In the genomic region with DNA sequence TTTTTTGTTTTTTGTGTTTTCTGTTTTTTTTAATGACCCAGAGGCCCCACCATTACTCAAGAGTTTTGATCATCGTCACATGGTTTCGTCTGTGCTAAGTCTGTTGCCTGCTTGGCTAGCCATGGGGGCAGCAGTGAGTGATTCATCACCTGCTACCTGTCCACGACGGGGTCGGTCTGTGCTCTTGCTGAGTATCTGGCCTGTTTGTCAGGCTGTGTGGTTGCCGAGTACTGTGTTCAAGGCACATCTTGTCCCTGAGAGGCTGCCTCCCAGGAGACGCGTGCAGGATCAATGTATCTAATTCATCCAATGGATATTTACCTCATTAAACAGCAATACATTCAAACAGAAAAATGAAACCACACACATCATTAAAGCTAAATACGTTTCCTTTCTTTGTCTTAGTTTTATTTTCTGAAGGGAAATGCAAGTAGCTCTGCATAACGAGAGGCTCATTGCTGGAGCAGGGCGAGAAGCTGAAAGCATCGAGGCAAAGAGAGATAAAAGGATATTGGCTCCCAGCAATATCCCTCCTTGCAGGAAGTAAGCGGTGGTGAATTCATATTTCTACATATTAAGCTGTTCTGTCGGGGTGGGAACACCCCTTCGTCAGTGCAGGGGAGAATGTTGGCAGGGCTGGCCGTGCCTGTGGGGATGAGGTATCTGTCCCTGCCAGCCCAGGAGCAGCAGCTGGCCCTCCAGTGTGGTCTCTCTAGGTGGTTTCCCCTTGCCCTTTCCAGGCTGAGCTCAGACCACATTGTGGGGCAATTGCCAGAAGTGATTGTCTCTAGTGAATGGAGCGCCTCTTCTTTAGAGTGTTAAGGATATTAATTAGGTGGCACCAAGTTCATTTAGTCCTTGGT, we compare ENCODE assay signal across 2 cellular contexts.
TF ChIP-seq lines count a peak whose summit lies in the region.

No MANE protein-coding gene starts in this region.

TF ChIP-seq in GM23338, 12 proteins besides CTCF, POLR2A, EP300 and RAD21 (continues in another document):
- TF ChIP-seq, protein P1, sequence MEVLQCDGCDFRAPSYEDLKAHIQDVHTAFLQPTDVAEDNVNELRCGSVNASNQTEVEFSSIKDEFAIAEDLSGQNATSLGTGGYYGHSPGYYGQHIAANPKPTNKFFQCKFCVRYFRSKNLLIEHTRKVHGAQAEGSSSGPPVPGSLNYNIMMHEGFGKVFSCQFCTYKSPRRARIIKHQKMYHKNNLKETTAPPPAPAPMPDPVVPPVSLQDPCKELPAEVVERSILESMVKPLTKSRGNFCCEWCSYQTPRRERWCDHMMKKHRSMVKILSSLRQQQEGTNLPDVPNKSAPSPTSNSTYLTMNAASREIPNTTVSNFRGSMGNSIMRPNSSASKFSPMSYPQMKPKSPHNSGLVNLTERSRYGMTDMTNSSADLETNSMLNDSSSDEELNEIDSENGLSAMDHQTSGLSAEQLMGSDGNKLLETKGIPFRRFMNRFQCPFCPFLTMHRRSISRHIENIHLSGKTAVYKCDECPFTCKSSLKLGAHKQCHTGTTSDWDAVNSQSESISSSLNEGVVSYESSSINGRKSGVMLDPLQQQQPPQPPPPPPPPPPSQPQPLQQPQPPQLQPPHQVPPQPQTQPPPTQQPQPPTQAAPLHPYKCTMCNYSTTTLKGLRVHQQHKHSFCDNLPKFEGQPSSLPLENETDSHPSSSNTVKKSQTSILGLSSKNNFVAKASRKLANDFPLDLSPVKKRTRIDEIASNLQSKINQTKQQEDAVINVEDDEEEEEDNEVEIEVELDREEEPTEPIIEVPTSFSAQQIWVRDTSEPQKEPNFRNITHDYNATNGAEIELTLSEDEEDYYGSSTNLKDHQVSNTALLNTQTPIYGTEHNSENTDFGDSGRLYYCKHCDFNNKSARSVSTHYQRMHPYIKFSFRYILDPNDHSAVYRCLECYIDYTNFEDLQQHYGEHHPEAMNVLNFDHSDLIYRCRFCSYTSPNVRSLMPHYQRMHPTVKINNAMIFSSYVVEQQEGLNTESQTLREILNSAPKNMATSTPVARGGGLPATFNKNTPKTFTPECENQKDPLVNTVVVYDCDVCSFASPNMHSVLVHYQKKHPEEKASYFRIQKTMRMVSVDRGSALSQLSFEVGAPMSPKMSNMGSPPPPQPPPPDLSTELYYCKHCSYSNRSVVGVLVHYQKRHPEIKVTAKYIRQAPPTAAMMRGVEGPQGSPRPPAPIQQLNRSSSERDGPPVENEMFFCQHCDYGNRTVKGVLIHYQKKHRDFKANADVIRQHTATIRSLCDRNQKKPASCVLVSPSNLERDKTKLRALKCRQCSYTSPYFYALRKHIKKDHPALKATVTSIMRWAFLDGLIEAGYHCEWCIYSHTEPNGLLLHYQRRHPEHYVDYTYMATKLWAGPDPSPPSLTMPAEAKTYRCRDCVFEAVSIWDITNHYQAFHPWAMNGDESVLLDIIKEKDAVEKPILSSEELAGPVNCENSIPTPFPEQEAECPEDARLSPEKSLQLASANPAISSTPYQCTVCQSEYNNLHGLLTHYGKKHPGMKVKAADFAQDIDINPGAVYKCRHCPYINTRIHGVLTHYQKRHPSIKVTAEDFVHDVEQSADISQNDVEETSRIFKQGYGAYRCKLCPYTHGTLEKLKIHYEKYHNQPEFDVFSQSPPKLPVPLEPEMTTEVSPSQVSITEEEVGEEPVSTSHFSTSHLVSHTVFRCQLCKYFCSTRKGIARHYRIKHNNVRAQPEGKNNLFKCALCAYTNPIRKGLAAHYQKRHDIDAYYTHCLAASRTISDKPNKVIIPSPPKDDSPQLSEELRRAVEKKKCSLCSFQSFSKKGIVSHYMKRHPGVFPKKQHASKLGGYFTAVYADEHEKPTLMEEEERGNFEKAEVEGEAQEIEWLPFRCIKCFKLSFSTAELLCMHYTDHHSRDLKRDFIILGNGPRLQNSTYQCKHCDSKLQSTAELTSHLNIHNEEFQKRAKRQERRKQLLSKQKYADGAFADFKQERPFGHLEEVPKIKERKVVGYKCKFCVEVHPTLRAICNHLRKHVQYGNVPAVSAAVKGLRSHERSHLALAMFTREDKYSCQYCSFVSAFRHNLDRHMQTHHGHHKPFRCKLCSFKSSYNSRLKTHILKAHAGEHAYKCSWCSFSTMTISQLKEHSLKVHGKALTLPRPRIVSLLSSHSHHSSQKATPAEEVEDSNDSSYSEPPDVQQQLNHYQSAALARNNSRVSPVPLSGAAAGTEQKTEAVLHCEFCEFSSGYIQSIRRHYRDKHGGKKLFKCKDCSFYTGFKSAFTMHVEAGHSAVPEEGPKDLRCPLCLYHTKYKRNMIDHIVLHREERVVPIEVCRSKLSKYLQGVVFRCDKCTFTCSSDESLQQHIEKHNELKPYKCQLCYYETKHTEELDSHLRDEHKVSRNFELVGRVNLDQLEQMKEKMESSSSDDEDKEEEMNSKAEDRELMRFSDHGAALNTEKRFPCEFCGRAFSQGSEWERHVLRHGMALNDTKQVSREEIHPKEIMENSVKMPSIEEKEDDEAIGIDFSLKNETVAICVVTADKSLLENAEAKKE (CRISPR knock-in tag; IDR thresholded peaks at IDR 0.05), result no peak
- TF ChIP-seq NANOG (IDR thresholded peaks at IDR 0.05; ENCODE audit: borderline replicate concordance), result no peak
- no peak for TF ChIP-seq POLR2AphosphoS5 (IDR thresholded peaks at IDR 0.05; ENCODE audit: low read depth)
- no peak for TF ChIP-seq ZNF114 (CRISPR knock-in tag; IDR thresholded peaks at IDR 0.05)
- TF ChIP-seq, protein P2, sequence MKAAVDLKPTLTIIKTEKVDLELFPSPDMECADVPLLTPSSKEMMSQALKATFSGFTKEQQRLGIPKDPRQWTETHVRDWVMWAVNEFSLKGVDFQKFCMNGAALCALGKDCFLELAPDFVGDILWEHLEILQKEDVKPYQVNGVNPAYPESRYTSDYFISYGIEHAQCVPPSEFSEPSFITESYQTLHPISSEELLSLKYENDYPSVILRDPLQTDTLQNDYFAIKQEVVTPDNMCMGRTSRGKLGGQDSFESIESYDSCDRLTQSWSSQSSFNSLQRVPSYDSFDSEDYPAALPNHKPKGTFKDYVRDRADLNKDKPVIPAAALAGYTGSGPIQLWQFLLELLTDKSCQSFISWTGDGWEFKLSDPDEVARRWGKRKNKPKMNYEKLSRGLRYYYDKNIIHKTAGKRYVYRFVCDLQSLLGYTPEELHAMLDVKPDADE (IDR thresholded peaks at IDR 0.05), result no peak
- no peak for TF ChIP-seq EZH2phosphoT487 (IDR thresholded peaks at IDR 0.05; ENCODE audit: unreplicated experiment)
- no peak for TF ChIP-seq STAT1 (IDR thresholded peaks at IDR 0.05; ENCODE audit: unreplicated experiment)
- no peak for TF ChIP-seq ZNF331 (CRISPR knock-in tag; IDR thresholded peaks at IDR 0.05; ENCODE audit: low read depth)
- TF ChIP-seq EZH2 (IDR thresholded peaks at IDR 0.05; ENCODE audit: low read depth, unreplicated experiment), result no peak

TF ChIP-seq in H1, 55 proteins besides CTCF, POLR2A, EP300 and RAD21:
- TF ChIP-seq SIRT6 (IDR thresholded peaks at IDR 0.05; ENCODE audit: low read length), result no peak
- TF ChIP-seq, protein P3, sequence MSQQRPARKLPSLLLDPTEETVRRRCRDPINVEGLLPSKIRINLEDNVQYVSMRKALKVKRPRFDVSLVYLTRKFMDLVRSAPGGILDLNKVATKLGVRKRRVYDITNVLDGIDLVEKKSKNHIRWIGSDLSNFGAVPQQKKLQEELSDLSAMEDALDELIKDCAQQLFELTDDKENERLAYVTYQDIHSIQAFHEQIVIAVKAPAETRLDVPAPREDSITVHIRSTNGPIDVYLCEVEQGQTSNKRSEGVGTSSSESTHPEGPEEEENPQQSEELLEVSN (IDR thresholded peaks at IDR 0.05), result 0 out of 2 replicates have a peak, but pooled peaks have one; percentile 25
- TF ChIP-seq, protein P4, sequence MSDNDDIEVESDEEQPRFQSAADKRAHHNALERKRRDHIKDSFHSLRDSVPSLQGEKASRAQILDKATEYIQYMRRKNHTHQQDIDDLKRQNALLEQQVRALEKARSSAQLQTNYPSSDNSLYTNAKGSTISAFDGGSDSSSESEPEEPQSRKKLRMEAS (IDR thresholded peaks at IDR 0.05), result peak; percentile 46
